10 cellular contexts compared by ENCODE assay signal in the genomic region with DNA sequence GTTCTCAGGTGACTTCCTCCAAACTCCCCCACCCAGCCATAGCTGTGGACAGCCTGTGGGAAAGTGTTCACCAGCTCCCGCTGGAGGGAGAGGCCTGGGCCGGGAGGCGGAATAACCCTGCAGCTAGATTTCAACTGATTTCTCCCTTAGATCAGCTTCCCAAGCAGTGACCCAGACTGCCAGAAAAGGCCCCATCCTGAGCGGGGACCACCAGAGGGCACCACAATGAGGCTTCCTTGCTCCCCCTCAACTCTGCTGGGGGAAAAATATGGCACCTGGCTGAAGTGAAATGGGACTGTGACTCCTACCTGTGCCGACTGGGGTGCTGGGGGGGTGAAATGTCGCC. TPM values are rescaled to one million over a fixed set of nuclear protein-coding genes. Genes with fewer than 3 reads are reported as not detected.
DNase-seq lines count a peak whose midpoint lies in the region; ATAC-seq, FAIRE-seq and TF ChIP-seq lines count a peak whose summit lies in the region.
"Had no signal": no experiment of that assay in that cellular context is flagged by ENCODE, and none has a peak within 500 bp of the region (broad histone marks: within the 10 kb centered on the region; RNA-seq: fewer than 3 reads in every experiment).

No MANE protein-coding gene starts in this region.

- H3K18ac ChIP-seq in neuronal stem cell (ENCODE audit: low read length) = no peak overlapping the region

- H4K91ac ChIP-seq in neuronal stem cell (ENCODE audit: low read depth, low read length, poor library complexity) = no peak overlapping the region

- WGBS in neuronal stem cell (ENCODE audit: extremely low coverage in 2 of 2, insufficient read length in 2 of 2, insufficient replicate concordance in 1 of 2), 2 donors = no CpG with 5 or more reads among the region's 6 CpGs

- H3K79me1 ChIP-seq in neuronal stem cell (ENCODE audit: low read depth, low read length) = no peaks in the 10 kb centered on the region

- CTCF ChIA-PET in CD8-positive, alpha-beta memory T cell (lab: Charles Lee) = interaction anchor here (0.9 to 4.6 kb wide), 10 partner anchors 12 to 205 kb away, joined by 3 to 35 read pairs (median 6); no protein-coding TSS in a partner anchor

- H3K4me3 ChIP-seq in CD8-positive, alpha-beta memory T cell (ENCODE audit: low read length) = peak overlapping the region; percentile 62
- H3K4me3 ChIP-seq in HUES6 (ENCODE audit: low read depth, low read length) = peak overlapping the region; percentile 60
- peak overlapping the region in 1 of 2 donors; percentile 30 for H3K4me3 ChIP-seq in neuronal stem cell (ENCODE audit: low read length in 2 of 2)

- POLR2A ChIA-PET in CD8-positive, alpha-beta memory T cell (lab: Charles Lee) = interaction anchor here (0.7 kb wide), 1 partner anchor 34 kb away, joined by 3 read pairs; no protein-coding TSS in a partner anchor
- POLR2A ChIA-PET in activated naive CD8-positive, alpha-beta T cell treated with anti-CD3 and anti-CD28 coated beads, Interleukin-2, amount 10 ng/mL, durations not matched to agents 7 days and 5 days (lab: Charles Lee) = no interaction called here

- peak overlapping the region; percentile 68 for H3K27ac ChIP-seq in CD8-positive, alpha-beta memory T cell (ENCODE audit: low read depth, low read length)
- H3K27ac ChIP-seq in HUES6 (ENCODE audit: low read depth, low read length) (no peak overlapping the region), neuronal stem cell (replicated peaks; ENCODE audit: low read length) (no peak overlapping the region)

- H2AFZ ChIP-seq in neuronal stem cell (ENCODE audit: low read length) = no peak overlapping the region

- H2BK12ac ChIP-seq in neuronal stem cell (ENCODE audit: low read length) = no peak overlapping the region

- no peak overlapping the region for H4K8ac ChIP-seq in neuronal stem cell (ENCODE audit: low read depth, low read length)

- H3K36me3 ChIP-seq in CD8-positive, alpha-beta memory T cell (ENCODE audit: insufficient read depth, low read length) = no peaks in the 10 kb centered on the region
- H3K36me3 ChIP-seq in HUES6 (ENCODE audit: control insufficient read depth, insufficient read depth, low read length) = no peaks in the 10 kb centered on the region
- no peaks in the 10 kb centered on the region for H3K36me3 ChIP-seq in neuronal stem cell (replicated peaks in 1 of 2; ENCODE audit: control insufficient read depth in 2 of 2, insufficient read depth in 2 of 2, low read length in 2 of 2)
- H3K36me3 ChIP-seq: HAP-1 had no signal

- H3K4me3 Mint-ChIP-seq in CD8-positive, alpha-beta memory T cell = peak overlapping the region; percentile 91 to 97 (median 93)
- H3K4me3 Mint-ChIP-seq in activated naive CD8-positive, alpha-beta T cell treated with anti-CD3 and anti-CD28 coated beads, Interleukin-2, amount 10 ng/mL, durations not matched to agents 7 days and 5 days = peak overlapping the region; percentile 85
- H3K4me3 Mint-ChIP-seq in nephron progenitor cell = no peak overlapping the region

- H2AK5ac ChIP-seq in neuronal stem cell (ENCODE audit: low read depth, low read length) = no peak overlapping the region

- peak; percentile 28 for TF ChIP-seq CTCF in nephron progenitor cell (IDR thresholded peaks at IDR 0.05)

- no peak for TF ChIP-seq POLR2A in H54 (IDR thresholded peaks at IDR 0.05; ENCODE audit: low read depth, low read length)

- peak in 3 of 5 donors; percentile 35 to 68 (median 58) for DNase-seq in CD8-positive, alpha-beta memory T cell
- peak; percentile 49 for DNase-seq in activated naive CD8-positive, alpha-beta T cell treated with anti-CD3 and anti-CD28 coated beads, Interleukin-2, amount 10 ng/mL, durations not matched to agents 7 days and 5 days
- DNase-seq in nephron progenitor cell (peak; percentile 38), neuronal stem cell (ENCODE audit: low spot score) (no peak), cerebellar nuclear complex (lab: John Stamatoyannopoulos, UW) (no peak), H54 (ENCODE audit: insufficient read length, low spot score) (no peak)
- no peak for DNase-seq in activated CD4-positive, CD25-positive, alpha-beta regulatory T cell (lab: John Stamatoyannopoulos, UW)

- H2BK15ac ChIP-seq in neuronal stem cell (ENCODE audit: low read length) = no peak overlapping the region

- peak; percentile 21 for ATAC-seq in activated naive CD8-positive, alpha-beta T cell treated with anti-CD3 and anti-CD28 coated beads, Interleukin-2, amount 10 ng/mL, durations not matched to agents 7 days and 5 days (ENCODE audit: low read depth)

- no peak overlapping the region for H3K9ac ChIP-seq in HUES6 (ENCODE audit: low read length)
- no peak overlapping the region for H3K9ac ChIP-seq in neuronal stem cell (ENCODE audit: low read depth, low read length, poor library complexity)

- H3K9me3 ChIP-seq in CD8-positive, alpha-beta memory T cell (ENCODE audit: low read length) = no peaks in the 10 kb centered on the region
- H3K9me3 ChIP-seq in HUES6 (ENCODE audit: control insufficient read depth, insufficient read depth, low read depth, low read length) = no peaks in the 10 kb centered on the region
- peaks cover 0 to 2% of the 10 kb centered on the region in 2 donors for H3K9me3 ChIP-seq in neuronal stem cell (replicated peaks in 1 of 2; ENCODE audit: control insufficient read depth in 2 of 2, insufficient read depth in 1 of 2, low read depth in 1 of 2, low read length in 2 of 2)
- H3K9me3 ChIP-seq: HAP-1 had no signal

- H3K4ac ChIP-seq in neuronal stem cell (ENCODE audit: low read length) = no peak overlapping the region

- no peak overlapping the region for H3K14ac ChIP-seq in neuronal stem cell (ENCODE audit: low read length)

- no peaks in the 10 kb centered on the region for H3K9me3 Mint-ChIP-seq in CD8-positive, alpha-beta memory T cell
- no peaks in the 10 kb centered on the region for H3K9me3 Mint-ChIP-seq in activated naive CD8-positive, alpha-beta T cell treated with anti-CD3 and anti-CD28 coated beads, Interleukin-2, amount 10 ng/mL, durations not matched to agents 7 days and 5 days
- H3K9me3 Mint-ChIP-seq in nephron progenitor cell = no peaks in the 10 kb centered on the region

- H2BK5ac ChIP-seq in neuronal stem cell (ENCODE audit: low read length) = no peak overlapping the region

- H2BK120ac ChIP-seq in neuronal stem cell (ENCODE audit: low read depth, low read length) = no peak overlapping the region

- peaks cover 37% of the 10 kb centered on the region for H3K27me3 ChIP-seq in CD8-positive, alpha-beta memory T cell (ENCODE audit: insufficient read depth, low read length, poor library complexity, severe bottlenecking)
- H3K27me3 ChIP-seq in HUES6 (ENCODE audit: control insufficient read depth, insufficient read depth, low read length) = peaks cover 97% of the 10 kb centered on the region
- peaks cover 32 to 100% (median 90%) of the 10 kb centered on the region in 3 experiments for H3K27me3 ChIP-seq in neuronal stem cell (ENCODE audit: control insufficient read depth in 3 of 3, insufficient read depth in 3 of 3, low read depth in 1 of 3, low read length in 3 of 3)

- H3K4me1 Mint-ChIP-seq in CD8-positive, alpha-beta memory T cell = peaks cover 23 to 35% (median 26%) of the 10 kb centered on the region in 3 donors
- H3K4me1 Mint-ChIP-seq in activated naive CD8-positive, alpha-beta T cell treated with anti-CD3 and anti-CD28 coated beads, Interleukin-2, amount 10 ng/mL, durations not matched to agents 7 days and 5 days = peaks cover 8% of the 10 kb centered on the region
- peaks cover 4% of the 10 kb centered on the region for H3K4me1 Mint-ChIP-seq in nephron progenitor cell

- peaks cover 14 to 71% of the 10 kb centered on the region in 2 donors for H3K27me3 Mint-ChIP-seq in CD8-positive, alpha-beta memory T cell
- peaks cover 91% of the 10 kb centered on the region for H3K27me3 Mint-ChIP-seq in activated naive CD8-positive, alpha-beta T cell treated with anti-CD3 and anti-CD28 coated beads, Interleukin-2, amount 10 ng/mL, durations not matched to agents 7 days and 5 days
- peaks cover 100% of the 10 kb centered on the region for H3K27me3 Mint-ChIP-seq in nephron progenitor cell (ENCODE audit: low read depth, poor library complexity)

- peaks cover 25% of the 10 kb centered on the region for H3K4me1 ChIP-seq in CD8-positive, alpha-beta memory T cell (ENCODE audit: insufficient read depth, low read length)
- H3K4me1 ChIP-seq in HUES6 (ENCODE audit: control insufficient read depth, insufficient read depth, low read length) (peaks cover 25% of the 10 kb centered on the region), neuronal stem cell (ENCODE audit: control insufficient read depth in 2 of 2, insufficient read depth in 1 of 2, low read depth in 1 of 2, low read length in 2 of 2) (peaks cover 0 to 9% of the 10 kb centered on the region in 2 donors)

- H3K27ac Mint-ChIP-seq in CD8-positive, alpha-beta memory T cell = peak overlapping the region in 7 of 8 donors; percentile 51 to 98 (median 92)
- H3K27ac Mint-ChIP-seq in activated naive CD8-positive, alpha-beta T cell treated with anti-CD3 and anti-CD28 coated beads, Interleukin-2, amount 10 ng/mL, durations not matched to agents 7 days and 5 days = no peak overlapping the region
- H3K27ac Mint-ChIP-seq in nephron progenitor cell = no peak overlapping the region

- H3K4me2 ChIP-seq in neuronal stem cell (ENCODE audit: insufficient read depth, low read length, poor library complexity, severe bottlenecking) = no peak overlapping the region

- H3K36me3 Mint-ChIP-seq in CD8-positive, alpha-beta memory T cell = peaks cover 0 to 4% (median 3%) of the 10 kb centered on the region in 3 donors
- no peaks in the 10 kb centered on the region for H3K36me3 Mint-ChIP-seq in activated naive CD8-positive, alpha-beta T cell treated with anti-CD3 and anti-CD28 coated beads, Interleukin-2, amount 10 ng/mL, durations not matched to agents 7 days and 5 days
- H3K36me3 Mint-ChIP-seq in nephron progenitor cell (ENCODE audit: low read depth) = no peaks in the 10 kb centered on the region

- FAIRE-seq in H54 (lab: Jason Lieb, UNC) = no peak
- FAIRE-seq: colon had no signal

- H3K23ac ChIP-seq in neuronal stem cell (ENCODE audit: low read depth, low read length, poor library complexity) = no peak overlapping the region

RNA-seq across cellular contexts. Expression of gene RHBG, which starts 50.8 kb away (rescaled TPM):
- total RNA-seq in CD8-positive, alpha-beta memory T cell = not detected
- not detected for polyA plus RNA-seq in CD8-positive, alpha-beta memory T cell
- total RNA-seq in activated naive CD8-positive, alpha-beta T cell treated with anti-CD3 and anti-CD28 coated beads, Interleukin-2, amount 10 ng/mL, durations not matched to agents 7 days and 5 days = not detected
- 0.03 TPM for polyA plus RNA-seq in neuronal stem cell (2013, experiment 1 of 2)
- 0.03 TPM for polyA plus RNA-seq in neuronal stem cell (2013, experiment 2 of 2)

Comparison
In these comparisons a context has a peak if more than half of its experiments do, and no peak if none do; other contexts are left out.
1. DNase-seq: peak in CD8-positive, alpha-beta memory T cell (3 of 5), activated naive CD8-positive, alpha-beta T cell treated with anti-CD3 and anti-CD28 coated beads, Interleukin-2, amount 10 ng/mL, durations not matched to agents 7 days and 5 days (single experiment) and nephron progenitor cell (single experiment); none in neuronal stem cell (single experiment), cerebellar nuclear complex (0 of 2), H54 (single experiment) and activated CD4-positive, CD25-positive, alpha-beta regulatory T cell (0 of 4).
2. H3K27ac Mint-ChIP-seq: peak in CD8-positive, alpha-beta memory T cell (7 of 8); none in activated naive CD8-positive, alpha-beta T cell treated with anti-CD3 and anti-CD28 coated beads, Interleukin-2, amount 10 ng/mL, durations not matched to agents 7 days and 5 days (single experiment) and nephron progenitor cell (single experiment).